8 cellular contexts compared by ENCODE assay signal in the genomic region with DNA sequence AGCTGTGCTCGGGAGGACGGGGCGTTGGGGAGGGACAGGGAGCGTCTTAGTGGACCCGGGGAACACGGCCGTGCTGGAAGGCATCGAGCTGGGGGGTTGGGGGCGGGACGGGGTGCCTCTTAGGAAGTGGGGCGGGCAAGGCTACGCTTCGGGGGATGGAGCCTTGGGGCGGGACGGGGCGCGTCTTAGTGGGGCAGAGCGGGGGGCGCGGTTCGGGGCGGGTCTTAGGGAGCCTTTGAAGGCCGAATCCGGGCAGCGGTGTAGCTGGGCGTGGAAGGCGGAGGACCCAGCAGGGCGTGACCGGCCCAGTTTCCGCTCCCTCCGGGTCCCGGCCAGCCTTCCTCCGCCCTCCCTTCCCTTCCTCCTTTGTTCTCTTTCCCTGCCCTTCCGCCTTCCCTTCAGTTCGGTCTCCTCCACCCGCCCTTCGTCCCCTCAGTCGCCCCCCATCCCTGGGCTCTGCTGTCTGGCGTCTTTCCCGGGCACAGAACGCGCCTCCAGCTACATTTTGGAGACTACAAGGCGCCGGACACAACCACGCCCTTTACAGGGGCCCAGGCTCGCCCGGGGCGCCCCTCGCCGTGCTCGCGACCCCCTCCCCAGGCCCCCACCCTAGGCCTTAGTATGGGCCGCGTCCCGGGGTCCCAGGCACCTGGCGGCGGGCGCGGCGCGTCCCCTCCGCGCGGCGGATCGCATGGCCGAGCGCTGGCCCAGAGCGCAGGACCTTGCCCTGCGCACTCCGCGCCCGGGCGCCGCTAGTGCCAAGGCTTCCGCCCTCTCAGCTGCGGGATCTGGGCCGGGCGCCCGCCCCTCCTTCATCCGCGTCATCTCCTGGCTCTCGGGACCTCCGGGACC. TPM values are rescaled to one million over a fixed set of nuclear protein-coding genes. Genes with fewer than 3 reads are reported as not detected.
A peak's percentile ranks its signal among the peaks of the same experiment; 100 is the strongest.
DNase-seq lines count a peak whose midpoint lies in the region; TF ChIP-seq lines count a peak whose summit lies in the region.

A gene with protein sequence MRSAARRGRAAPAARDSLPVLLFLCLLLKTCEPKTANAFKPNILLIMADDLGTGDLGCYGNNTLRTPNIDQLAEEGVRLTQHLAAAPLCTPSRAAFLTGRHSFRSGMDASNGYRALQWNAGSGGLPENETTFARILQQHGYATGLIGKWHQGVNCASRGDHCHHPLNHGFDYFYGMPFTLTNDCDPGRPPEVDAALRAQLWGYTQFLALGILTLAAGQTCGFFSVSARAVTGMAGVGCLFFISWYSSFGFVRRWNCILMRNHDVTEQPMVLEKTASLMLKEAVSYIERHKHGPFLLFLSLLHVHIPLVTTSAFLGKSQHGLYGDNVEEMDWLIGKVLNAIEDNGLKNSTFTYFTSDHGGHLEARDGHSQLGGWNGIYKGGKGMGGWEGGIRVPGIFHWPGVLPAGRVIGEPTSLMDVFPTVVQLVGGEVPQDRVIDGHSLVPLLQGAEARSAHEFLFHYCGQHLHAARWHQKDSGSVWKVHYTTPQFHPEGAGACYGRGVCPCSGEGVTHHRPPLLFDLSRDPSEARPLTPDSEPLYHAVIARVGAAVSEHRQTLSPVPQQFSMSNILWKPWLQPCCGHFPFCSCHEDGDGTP (minus strand): TSS at position 757 of the 852 bp plus-strand sequence. CDS start 64 bp downstream, at position 693.

- H3K4me3 Mint-ChIP-seq in mesothelial cell of epicardium = peak within 1 kb of the TSS; percentile 82

- H3K9me3 Mint-ChIP-seq in mesothelial cell of epicardium = peaks cover 6% of the 10 kb centered on the region

- in situ Hi-C loops in HAP-1 (cut with MboI; ENCODE audit: low sequenced_read_pairs) = no loop called here

- peaks cover 25% of the 10 kb centered on the region for H3K36me3 Mint-ChIP-seq in mesothelial cell of epicardium

- DNase-seq in GM10266 (ENCODE audit: extremely low spot score) (peak; percentile 69), HAP-1 (ENCODE audit: low spot score in 2 of 2) (peak; percentile 96 to 98), NCI-H1930 (lab: John Stamatoyannopoulos, UW) (peak; percentile 27 to 34), epidermal melanocyte (ENCODE audit: insufficient read length, low spot score) (peak; percentile 60), mesothelial cell of epicardium (ENCODE audit: low spot score in 2 of 2, unreplicated experiment in 2 of 2) (peak; percentile 86 to 92), NCI-H2196 treated with DMSO at 0.1 percent for 48 hours (lab: John Stamatoyannopoulos, UW; ENCODE audit: unreplicated experiment) (no peak)
- DNase-seq in activated CD8-positive, alpha-beta memory T cell treated with anti-CD3 and anti-CD28 coated beads, Interleukin-2, amount 50 U/mL, for 4 hours = peak; percentile 54
- peak; percentile 11 for DNase-seq in stimulated activated CD8-positive, alpha-beta memory T cell treated with anti-CD3 and anti-CD28 coated beads, Interleukin-7, amount 100 ng/mL, for 24 hours (ENCODE audit: low read depth)

- no peaks in the 10 kb centered on the region for H3K27me3 Mint-ChIP-seq in mesothelial cell of epicardium (ENCODE audit: low read depth)

- H3K36me3 ChIP-seq in HAP-1 (replicated peaks) = no peaks in the 10 kb centered on the region

- no peaks in the 10 kb centered on the region for H3K27me3 ChIP-seq in HAP-1 (ENCODE audit: low read depth)

- H3K4me3 ChIP-seq in HAP-1 = peak within 1 kb of the TSS; percentile 67

- H3K27ac Mint-ChIP-seq in mesothelial cell of epicardium = peak within 1 kb of the TSS; percentile 98

- peaks cover 7% of the 10 kb centered on the region; the same call in 1 of the 2 replicates for H3K4me1 ChIP-seq in HAP-1

- H3K9me3 ChIP-seq in HAP-1 = peaks cover 5% of the 10 kb centered on the region; the same call in 1 of the 2 replicates

- no peak for TF ChIP-seq CTCF in GM10266 (IDR thresholded peaks at IDR 0.05; ENCODE audit: control insufficient read depth, insufficient read depth, low read depth, missing control alignments)
- TF ChIP-seq CTCF in mesothelial cell of epicardium (IDR thresholded peaks at IDR 0.05; ENCODE audit: unreplicated experiment) = no peak

- H3K4me1 Mint-ChIP-seq in mesothelial cell of epicardium = peaks cover 27% of the 10 kb centered on the region

RNA-seq across cellular contexts. Expression of the gene that starts here (rescaled TPM):
- 54.5 to 55.6 TPM (median 55.5 TPM) in 3 replicates for total RNA-seq in mesothelial cell of epicardium
